ENCODE assay signal across 14 cellular contexts in the genomic region with DNA sequence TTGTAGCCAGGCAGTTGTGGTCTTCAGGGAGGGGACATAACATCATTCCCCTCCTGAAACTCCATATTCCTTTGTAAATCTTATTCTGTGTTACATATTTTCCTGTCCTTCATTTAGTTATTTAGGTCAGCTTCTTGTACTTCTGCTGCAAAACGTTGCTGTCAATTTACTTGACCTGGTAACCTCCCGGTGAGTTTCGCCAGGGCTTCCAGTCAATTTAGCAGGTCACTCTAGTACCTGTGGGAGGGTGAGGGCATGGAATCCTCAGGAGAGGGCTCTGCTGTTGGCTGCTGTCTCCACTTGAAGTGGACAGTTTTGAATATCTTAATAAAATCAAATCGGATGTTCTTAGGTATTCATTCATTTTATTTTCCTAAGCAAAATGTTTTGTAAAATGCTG.
"Had no signal": no experiment of that assay in that cellular context is flagged by ENCODE, and none has a peak within 500 bp of the region (broad histone marks: within the 10 kb centered on the region; RNA-seq: fewer than 3 reads in every experiment).

No MANE protein-coding gene starts in this region.

- H3K4me3 ChIP-seq: ovary, skin epidermis had no signal

- H3K27ac ChIP-seq: skin epidermis had no signal

- H3K36me3 ChIP-seq: ovary had no signal

- H3K4me3 Mint-ChIP-seq: activated B cell treated with CpG ODN at 0.5 μM for 24 hours; activated CD4-positive, alpha-beta T cell treated with anti-CD3 and anti-CD28 coated beads, Interleukin-2, amount 10 ng/mL, durations not matched to agents 24 days and 14 days; activated naive CD8-positive, alpha-beta T cell treated with anti-CD3 and anti-CD28 coated beads, Interleukin-2, amount 50 U/mL, for 24 hours; activated T-helper 1 cell treated with anti-CD3 and anti-CD28 coated beads, Interleukin-12 subunit alpha, Interleukin-12 subunit beta, Interleukin-2, Interleukin-4 antibody, amounts not matched to agents 30 ng/mL and 10 ng/mL and 1 ng/mL, durations not matched to agents 14 hours and 24 hours and 36 hours; dendritic cell treated with granulocyte-macrophage colony-stimulating factor and Interleukin-4, amounts not matched to agents 40 ng/mL and 50 ng/mL, for 4 days; T-helper 17 cell; type B pancreatic cell had no signal

- H3K4me1 Mint-ChIP-seq: activated B cell treated with CpG ODN at 0.5 μM for 24 hours had no signal

- H3K27me3 ChIP-seq: ovary had no signal

- DNase-seq: activated B cell treated with CpG ODN at 0.5 μM for 24 hours; activated CD4-positive, alpha-beta T cell treated with anti-CD3 and anti-CD28 coated beads, Interleukin-2, amount 10 ng/mL, durations not matched to agents 24 days and 14 days; activated naive CD4-positive, alpha-beta T cell treated with Interleukin-2 at 50 U/mL for 16 hours; activated naive CD8-positive, alpha-beta T cell treated with anti-CD3 and anti-CD28 coated beads, Interleukin-2, amount 50 U/mL, for 24 hours; central memory CD4-positive, alpha-beta T cell; erythroblast; hippocampal formation; naive thymus-derived CD4-positive, alpha-beta T cell; T-helper 17 cell had no signal

- H3K9me3 Mint-ChIP-seq: activated B cell treated with CpG ODN at 0.5 μM for 24 hours; activated CD4-positive, alpha-beta T cell treated with anti-CD3 and anti-CD28 coated beads, Interleukin-2, amount 10 ng/mL, durations not matched to agents 24 days and 14 days; activated naive CD8-positive, alpha-beta T cell treated with anti-CD3 and anti-CD28 coated beads, Interleukin-2, amount 50 U/mL, for 24 hours; dendritic cell treated with granulocyte-macrophage colony-stimulating factor and Interleukin-4, amounts not matched to agents 40 ng/mL and 50 ng/mL, for 4 days; type B pancreatic cell had no signal

- ATAC-seq: activated naive CD8-positive, alpha-beta T cell treated with anti-CD3 and anti-CD28 coated beads, Interleukin-2, amount 50 U/mL, for 24 hours; naive thymus-derived CD4-positive, alpha-beta T cell; T-helper 17 cell had no signal

- H3K27ac Mint-ChIP-seq: activated B cell treated with CpG ODN at 0.5 μM for 24 hours; activated CD4-positive, alpha-beta T cell treated with anti-CD3 and anti-CD28 coated beads, Interleukin-2, amount 10 ng/mL, durations not matched to agents 24 days and 14 days; activated naive CD8-positive, alpha-beta T cell treated with anti-CD3 and anti-CD28 coated beads, Interleukin-2, amount 50 U/mL, for 24 hours; activated T-helper 1 cell treated with anti-CD3 and anti-CD28 coated beads, Interleukin-12 subunit alpha, Interleukin-12 subunit beta, Interleukin-2, Interleukin-4 antibody, amounts not matched to agents 30 ng/mL and 10 ng/mL and 1 ng/mL, durations not matched to agents 14 hours and 24 hours and 36 hours; dendritic cell treated with granulocyte-macrophage colony-stimulating factor and Interleukin-4, amounts not matched to agents 40 ng/mL and 50 ng/mL, for 4 days; naive thymus-derived CD4-positive, alpha-beta T cell; type B pancreatic cell had no signal

- H3K27me3 Mint-ChIP-seq: activated CD4-positive, alpha-beta T cell treated with anti-CD3 and anti-CD28 coated beads, Interleukin-2, amount 10 ng/mL, durations not matched to agents 24 days and 14 days; dendritic cell treated with granulocyte-macrophage colony-stimulating factor and Interleukin-4, amounts not matched to agents 40 ng/mL and 50 ng/mL, for 4 days; naive thymus-derived CD4-positive, alpha-beta T cell; T-helper 17 cell; type B pancreatic cell had no signal

- H3K9me3 ChIP-seq: ovary had no signal
